In genomic region chr1:220281159-220281574, GRCh38 we compare ENCODE assay signal across 10 cellular contexts. TPM values are rescaled to one million over a fixed set of nuclear protein-coding genes. Genes with fewer than 3 reads are reported as not detected.
A peak's percentile ranks its signal among the peaks of the same experiment; 100 is the strongest.
DNase-seq lines count a peak whose midpoint lies in the region; ATAC-seq and TF ChIP-seq lines count a peak whose summit lies in the region.
"Had no signal": no experiment of that assay in that cellular context is flagged by ENCODE, and none has a peak within 500 bp of the region (broad histone marks: within the 10 kb centered on the region; RNA-seq: fewer than 3 reads in every experiment).

No MANE protein-coding gene starts in this region.

- no peaks in the 10 kb centered on the region for H3K9me3 ChIP-seq in smooth muscle cell (replicated peaks; ENCODE audit: low read depth)
- H3K9me3 ChIP-seq: body of pancreas had no signal

- no peak overlapping the region for H3K27ac ChIP-seq in smooth muscle cell (ENCODE audit: low read depth)
- H3K27ac ChIP-seq: body of pancreas, skin epidermis had no signal

- DNase-seq in SIG-M5 treated with dmso at 0.1 percent for 504 hours (lab: John Stamatoyannopoulos, UW; ENCODE audit: unreplicated experiment) (peak; percentile 55), SIG-M5 (lab: John Stamatoyannopoulos, UW) (no peak), NB4 (ENCODE audit: low read depth) (peak; percentile 39), dedifferentiated amniotic fluid mesenchymal stem cell (ENCODE audit: extremely low spot score) (peak; percentile 46), smooth muscle cell (lab: John Stamatoyannopoulos, UW; ENCODE audit: unreplicated experiment) (no peak), COLO829 (ENCODE audit: low spot score) (no peak)
- no peak for DNase-seq in activated CD8-positive, alpha-beta T cell treated with anti-CD3 and anti-CD28 coated beads for 36 hours
- DNase-seq: body of pancreas had no signal

- no peaks in the 10 kb centered on the region for H3K36me3 Mint-ChIP-seq in activated CD8-positive, alpha-beta T cell treated with anti-CD3 and anti-CD28 coated beads for 36 hours (ENCODE audit: low read depth)

- H3K4me2 ChIP-seq in smooth muscle cell = no peak overlapping the region

- H3K27me3 ChIP-seq in smooth muscle cell (ENCODE audit: low read depth) = peaks cover 4% of the 10 kb centered on the region
- H3K27me3 ChIP-seq: body of pancreas had no signal

- H3K27me3 Mint-ChIP-seq in activated CD8-positive, alpha-beta T cell treated with anti-CD3 and anti-CD28 coated beads for 36 hours = peaks cover 4% of the 10 kb centered on the region

- H3K4me3 Mint-ChIP-seq in activated CD8-positive, alpha-beta T cell treated with anti-CD3 and anti-CD28 coated beads for 36 hours = no peak overlapping the region

- H3K9me3 Mint-ChIP-seq in activated CD8-positive, alpha-beta T cell treated with anti-CD3 and anti-CD28 coated beads for 36 hours = no peaks in the 10 kb centered on the region

- no peak overlapping the region for H3K9ac ChIP-seq in smooth muscle cell (ENCODE audit: low read depth)

- no peaks in the 10 kb centered on the region for H3K36me3 ChIP-seq in smooth muscle cell (ENCODE audit: low read depth)

- H3K4me1 ChIP-seq in smooth muscle cell (ENCODE audit: low read depth) = no peaks in the 10 kb centered on the region
- H3K4me1 ChIP-seq: body of pancreas had no signal

- H2AFZ ChIP-seq in smooth muscle cell (ENCODE audit: low read depth) = no peak overlapping the region

- H3K79me2 ChIP-seq in smooth muscle cell (ENCODE audit: low read depth) = no peaks in the 10 kb centered on the region

- H3F3A ChIP-seq in smooth muscle cell (ENCODE audit: low read depth) = no peaks in the 10 kb centered on the region

- H3K4me3 ChIP-seq in NB4 (ENCODE audit: low read depth, low read length) (no peak overlapping the region), smooth muscle cell (no peak overlapping the region)
- H3K4me3 ChIP-seq: body of pancreas, skin epidermis had no signal

- intact Hi-C loops in activated CD8-positive, alpha-beta T cell treated with anti-CD3 and anti-CD28 coated beads for 36 hours (cut with micrococcal nuclease) = no loop called here

- CTCF ChIA-PET in activated CD8-positive, alpha-beta T cell treated with anti-CD3 and anti-CD28 coated beads for 36 hours (lab: Charles Lee) = interaction anchor here (0.8 to 1.7 kb wide), 7 partner anchors 11 to 86 kb away, joined by 3 to 7 read pairs (median 4); no protein-coding TSS in a partner anchor

- TF ChIP-seq POLR2A in NB4 (IDR thresholded peaks at IDR 0.05; ENCODE audit: extremely low read depth, insufficient read length) = no peak

- no peak for ATAC-seq in GM18861 (IDR thresholded peaks at IDR 0.05; ENCODE audit: unreplicated experiment)
- ATAC-seq in activated CD8-positive, alpha-beta T cell treated with anti-CD3 and anti-CD28 coated beads for 36 hours = no peak
- ATAC-seq: body of pancreas had no signal

- no peaks in the 10 kb centered on the region for H3K4me1 Mint-ChIP-seq in activated CD8-positive, alpha-beta T cell treated with anti-CD3 and anti-CD28 coated beads for 36 hours (ENCODE audit: low read depth)

- 86% methylated on average over 2 of the region's 2 CpGs for WGBS in smooth muscle cell (ENCODE audit: low lambda C conversion rate)

- POLR2A ChIA-PET in activated CD8-positive, alpha-beta T cell treated with anti-CD3 and anti-CD28 coated beads for 36 hours (lab: Charles Lee) = no interaction called here

- TF ChIP-seq CTCF in NB4 (IDR thresholded peaks at IDR 0.05; ENCODE audit: low read depth, low read length) = peak; percentile 7
- peak; percentile 57 for TF ChIP-seq CTCF in smooth muscle cell (IDR thresholded peaks at IDR 0.05; ENCODE audit: borderline replicate concordance, insufficient read depth, poor library complexity, severe bottlenecking)
- no peak for TF ChIP-seq CTCF in activated CD8-positive, alpha-beta T cell treated with anti-CD3 and anti-CD28 coated beads for 36 hours (IDR thresholded peaks at IDR 0.05)

- H3K27ac Mint-ChIP-seq in activated CD8-positive, alpha-beta T cell treated with anti-CD3 and anti-CD28 coated beads for 36 hours = no peak overlapping the region

- no peaks in the 10 kb centered on the region for H4K20me1 ChIP-seq in smooth muscle cell (ENCODE audit: low read depth)

RNA-seq across cellular contexts. Expression of gene RAB3GAP2, which starts 8.9 kb away (rescaled TPM):
- 33.0 and 37.5 TPM in 2 replicates for total RNA-seq in smooth muscle cell
- polyA plus RNA-seq in smooth muscle cell = 12.9 TPM in 2 replicates
- total RNA-seq in activated CD8-positive, alpha-beta T cell treated with anti-CD3 and anti-CD28 coated beads for 36 hours = 10 to 100 TPM; 50.6 to 53.5 TPM

Comparison
In these comparisons a context has a peak if more than half of its experiments do, and no peak if none do; other contexts are left out.
1. DNase-seq: peak in SIG-M5 treated with dmso at 0.1 percent for 504 hours (single experiment), NB4 (single experiment) and dedifferentiated amniotic fluid mesenchymal stem cell (single experiment); none in SIG-M5 (single experiment), smooth muscle cell (single experiment), activated CD8-positive, alpha-beta T cell treated with anti-CD3 and anti-CD28 coated beads for 36 hours (single experiment) and COLO829 (single experiment).